1 cellular context compared by ENCODE assay signal in genomic region chr19:18969953-18970659, GRCh38.
A peak's percentile ranks its signal among the peaks of the same experiment; 100 is the strongest.
TF ChIP-seq lines count a peak whose summit lies in the region.

No MANE protein-coding gene starts in this region.

TF ChIP-seq in HepG2, 621 proteins besides CTCF, POLR2A, EP300 and RAD21:
- TF ChIP-seq ZSCAN29 (CRISPR knock-in tag; conservative IDR thresholded peaks at IDR 0.05), result 0 out of 2 replicates have a peak, but pooled peaks have one; percentile 0
- no peak for TF ChIP-seq KDM2A (CRISPR knock-in tag; IDR thresholded peaks at IDR 0.05; ENCODE audit: borderline replicate concordance, low read depth)
- no peak for TF ChIP-seq ZBTB38 (CRISPR knock-in tag; IDR thresholded peaks at IDR 0.05)
- no peak for TF ChIP-seq CREB1 (IDR thresholded peaks at IDR 0.05)
- TF ChIP-seq CREB1 (CRISPR knock-in tag; IDR thresholded peaks at IDR 0.05), result 0 out of 2 replicates have a peak, but pooled peaks have one; percentile 2
- 0 out of 2 replicates have a peak, but pooled peaks have one; percentile 35 for TF ChIP-seq PHF21A (CRISPR knock-in tag; IDR thresholded peaks at IDR 0.05)
